In the genomic region with DNA sequence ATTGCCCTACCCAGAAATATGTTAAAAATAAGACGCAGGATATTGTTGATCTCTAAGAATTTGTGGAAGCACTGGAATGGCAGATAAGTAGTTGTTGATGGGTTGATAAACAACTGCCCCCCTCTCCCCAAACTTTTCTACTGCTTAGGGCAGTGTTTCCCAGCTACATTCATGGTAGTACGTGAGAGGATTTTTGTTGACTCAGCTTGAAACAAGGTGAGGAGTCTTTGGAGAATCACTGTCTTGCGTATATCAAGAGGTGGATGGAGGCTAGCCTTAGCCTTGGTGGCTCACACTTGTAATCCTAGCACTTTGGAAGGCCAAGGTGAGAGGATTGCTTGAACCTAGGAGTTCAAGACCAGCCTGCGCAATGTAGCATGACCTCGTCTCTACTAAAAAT, we compare ENCODE assay signal across 24 cellular contexts. TPM values are rescaled to one million over a fixed set of nuclear protein-coding genes. Genes with fewer than 3 reads are reported as not detected.
DNase-seq lines count a peak whose midpoint lies in the region; ATAC-seq, FAIRE-seq and TF ChIP-seq lines count a peak whose summit lies in the region.
"Had no signal": no experiment of that assay in that cellular context is flagged by ENCODE, and none has a peak within 500 bp of the region (broad histone marks: within the 10 kb centered on the region; RNA-seq: fewer than 3 reads in every experiment).

No MANE protein-coding gene starts in this region.

- CTCF ChIA-PET in activated CD4-positive, alpha-beta T cell treated with anti-CD3 and anti-CD28 coated beads for 36 hours (lab: Charles Lee) = no interaction called here
- CTCF ChIA-PET in GM12878 (lab: Yijun Ruan, JAX) = interaction anchor here (1.5 kb wide), 1 partner anchor 12 kb away, joined by 4 read pairs; no protein-coding TSS in a partner anchor

- SMC1A ChIA-PET in GM12878 (lab: Charles Lee; ENCODE audit: uncharacterized antibody, unreplicated experiment) = no interaction called here

- no peak overlapping the region for H3K14ac ChIP-seq in mesenchymal stem cell (ENCODE audit: low read length in 2 of 2)

- ATAC-seq in activated CD4-positive, alpha-beta T cell treated with anti-CD3 and anti-CD28 coated beads for 36 hours = no peak
- ATAC-seq in stimulated activated naive CD8-positive, alpha-beta T cell treated with anti-CD3 and anti-CD28 coated beads, Interleukin-15, Interleukin-2, amounts not matched to agents 100 U/mL and 50 U/mL, for 24 hours = no peak
- ATAC-seq in GM12878 = no peak
- ATAC-seq: GM23338, Panc1 had no signal

- no peak for TF ChIP-seq POLR2A in GM12878 (IDR thresholded peaks at IDR 0.05; ENCODE audit: low read depth, low read length)

- peaks cover 84% of the 10 kb centered on the region for H3K4me1 Mint-ChIP-seq in activated CD4-positive, alpha-beta T cell treated with anti-CD3 and anti-CD28 coated beads for 36 hours
- peaks cover 95% of the 10 kb centered on the region for H3K4me1 Mint-ChIP-seq in stimulated activated naive CD8-positive, alpha-beta T cell treated with anti-CD3 and anti-CD28 coated beads, Interleukin-15, Interleukin-2, amounts not matched to agents 100 ng/mL and 50 ng/mL, for 24 hours (ENCODE audit: low read depth)

- in situ Hi-C loops in GM12878 (cut with MboI) = no loop called here

- peaks cover 17% of the 10 kb centered on the region for H3K79me1 ChIP-seq in mesenchymal stem cell (replicated peaks; ENCODE audit: low read length, poor library complexity, severe bottlenecking)

- H3K9me3 ChIP-seq in GM12878 (replicated peaks; ENCODE audit: control insufficient read depth, insufficient read depth, low read length) (no peaks in the 10 kb centered on the region), mesenchymal stem cell (ENCODE audit: control insufficient read depth, low read length) (no peaks in the 10 kb centered on the region)
- H3K9me3 ChIP-seq: SJCRH30 had no signal

- POLR2A ChIA-PET in activated CD4-positive, alpha-beta T cell treated with anti-CD3 and anti-CD28 coated beads for 36 hours (lab: Charles Lee) = no interaction called here
- POLR2A ChIA-PET in GM12878 (lab: Charles Lee) = interaction anchor here (1.0 kb wide), 1 partner anchor 8 kb away, joined by 4 read pairs; no protein-coding TSS in a partner anchor

- H3K79me2 ChIP-seq in GM12878 (ENCODE audit: control insufficient read depth, insufficient read depth, low read length) = peaks cover 93% of the 10 kb centered on the region

- TF ChIP-seq EP300 in GM12878 (IDR thresholded peaks at IDR 0.05; ENCODE audit: borderline replicate concordance in 1 of 2, control insufficient read depth in 1 of 2, low read depth in 2 of 2, low read length in 2 of 2) = no peak

- H3K27me3 ChIP-seq in GM12878 (replicated peaks in 1 of 2; ENCODE audit: control insufficient read depth in 2 of 2, insufficient read depth in 2 of 2, low read length in 1 of 2) (no peaks in the 10 kb centered on the region), mesenchymal stem cell (ENCODE audit: control insufficient read depth in 1 of 2, insufficient read depth in 1 of 2, low read length in 2 of 2) (no peaks in the 10 kb centered on the region)
- H3K27me3 ChIP-seq: BLaER1 treated with 17β-estradiol and CSF1 and Interleukin-3, amounts not matched to agents 10 nM and 100 nM; SJCRH30 had no signal

- H3K36me3 ChIP-seq in GM12878 (ENCODE audit: control insufficient read depth in 2 of 2, insufficient read depth in 2 of 2, low read length in 1 of 2) (peaks cover 2 to 5% of the 10 kb centered on the region in 2 experiments; a peak in 3 of 4 replicates), mesenchymal stem cell (ENCODE audit: control insufficient read depth in 1 of 2, insufficient read depth in 2 of 2, low read depth in 1 of 2, low read length in 2 of 2) (peaks cover 4 to 10% of the 10 kb centered on the region in 2 experiments)

- no peaks in the 10 kb centered on the region for H3K4me1 ChIP-seq in GM12878 (ENCODE audit: control insufficient read depth, insufficient read depth, low read length)
- H3K4me1 ChIP-seq in mesenchymal stem cell (ENCODE audit: control insufficient read depth, insufficient read depth, low read depth, low read length) = peaks cover 8% of the 10 kb centered on the region
- H3K4me1 ChIP-seq: SJCRH30 had no signal

- H3K4me2 ChIP-seq in GM12878 (ENCODE audit: control insufficient read depth, insufficient read depth) (0 out of 2 replicates have a peak overlapping the region, but pooled peaks have one; percentile 18), mesenchymal stem cell (ENCODE audit: low read length, poor library complexity, severe bottlenecking) (no peak overlapping the region)
- H3K4me2 ChIP-seq: GM23338, KMS-11 had no signal

- intact Hi-C loops in activated CD4-positive, alpha-beta T cell treated with anti-CD3 and anti-CD28 coated beads for 36 hours (cut with DNase I, micrococcal nuclease) = loop anchor here in 1 of 2 experiments (10.0 kb wide), 2 partner anchors 799 to 919 kb away; no protein-coding TSS in a partner anchor
- intact Hi-C loops in GM12878 (cut with micrococcal nuclease; ENCODE audit: unreplicated experiment) = loop anchor here (10.0 kb wide), 1 partner anchor 579 kb away; the partner anchor contains the start of gene LIN54

- H2AK5ac ChIP-seq in mesenchymal stem cell (ENCODE audit: low read length, severe bottlenecking) = no peak overlapping the region

- H3K4me3 Mint-ChIP-seq in activated CD4-positive, alpha-beta T cell treated with anti-CD3 and anti-CD28 coated beads for 36 hours = no peak overlapping the region
- H3K4me3 Mint-ChIP-seq in stimulated activated naive CD8-positive, alpha-beta T cell treated with anti-CD3 and anti-CD28 coated beads, Interleukin-15, Interleukin-2, amounts not matched to agents 100 ng/mL and 50 ng/mL, for 24 hours = no peak overlapping the region
- H3K4me3 Mint-ChIP-seq: CD4-positive, alpha-beta memory T cell; GM23338 had no signal

- H3K27me3 Mint-ChIP-seq in activated CD4-positive, alpha-beta T cell treated with anti-CD3 and anti-CD28 coated beads for 36 hours = no peaks in the 10 kb centered on the region
- no peaks in the 10 kb centered on the region for H3K27me3 Mint-ChIP-seq in stimulated activated naive CD8-positive, alpha-beta T cell treated with anti-CD3 and anti-CD28 coated beads, Interleukin-15, Interleukin-2, amounts not matched to agents 100 ng/mL and 50 ng/mL, for 24 hours
- H3K27me3 Mint-ChIP-seq: CD4-positive, alpha-beta memory T cell had no signal

- no peak overlapping the region for H3K4me3 ChIP-seq in GM12878
- no peak overlapping the region for H3K4me3 ChIP-seq in mesenchymal stem cell (ENCODE audit: insufficient read depth in 1 of 2, low read depth in 1 of 2, low read length in 2 of 2)
- H3K4me3 ChIP-seq: BLaER1 treated with 17β-estradiol and CSF1 and Interleukin-3, amounts not matched to agents 10 nM and 100 nM; GM23338; SJCRH30 had no signal

- no TSS peak for BruUV-seq in GM12878 (replicated peaks; lab: Mats Ljungman, UMichigan)

- no peak for FAIRE-seq in GM12878 (lab: Jason Lieb, UNC)

- peak overlapping the region; percentile 11 for H3K27ac Mint-ChIP-seq in activated CD4-positive, alpha-beta T cell treated with anti-CD3 and anti-CD28 coated beads for 36 hours
- H3K27ac Mint-ChIP-seq in stimulated activated naive CD8-positive, alpha-beta T cell treated with anti-CD3 and anti-CD28 coated beads, Interleukin-15, Interleukin-2, amounts not matched to agents 100 ng/mL and 50 ng/mL, for 24 hours = peak overlapping the region; percentile 86
- H3K27ac Mint-ChIP-seq: GM23338 had no signal

- no peak overlapping the region for H2BK12ac ChIP-seq in mesenchymal stem cell (ENCODE audit: low read length in 2 of 2)

- H3K23ac ChIP-seq in mesenchymal stem cell (ENCODE audit: low read length in 2 of 2) = no peak overlapping the region

- H3K9ac ChIP-seq in GM12878 (ENCODE audit: control insufficient read depth, insufficient read depth, low read length) (no peak overlapping the region), mesenchymal stem cell (ENCODE audit: low read length) (no peak overlapping the region)
- H3K9ac ChIP-seq: BLaER1 treated with 17β-estradiol and CSF1 and Interleukin-3, amounts not matched to agents 10 nM and 100 nM; KMS-11 had no signal

- no peak for TF ChIP-seq RAD21 in GM12878 (IDR thresholded peaks at IDR 0.05; ENCODE audit: insufficient read depth, low read depth, low read length)

- H3K27ac ChIP-seq in GM12878 (ENCODE audit: control insufficient read depth, insufficient read depth) = no peak overlapping the region
- no peak overlapping the region for H3K27ac ChIP-seq in mesenchymal stem cell (ENCODE audit: low read length, poor library complexity, severe bottlenecking)
- H3K27ac ChIP-seq: 22Rv1; BLaER1 treated with 17β-estradiol and CSF1 and Interleukin-3, amounts not matched to agents 10 nM and 100 nM; HL-60; KMS-11; SJCRH30 had no signal

- H3K36me3 Mint-ChIP-seq in activated CD4-positive, alpha-beta T cell treated with anti-CD3 and anti-CD28 coated beads for 36 hours (ENCODE audit: low read depth) = peaks cover 66% of the 10 kb centered on the region
- peaks cover 73% of the 10 kb centered on the region for H3K36me3 Mint-ChIP-seq in stimulated activated naive CD8-positive, alpha-beta T cell treated with anti-CD3 and anti-CD28 coated beads, Interleukin-15, Interleukin-2, amounts not matched to agents 100 ng/mL and 50 ng/mL, for 24 hours (ENCODE audit: low read depth)

- no peak for TF ChIP-seq CTCF in GM12878 (IDR thresholded peaks at IDR 0.05 in 2 of 3, conservative IDR thresholded peaks at IDR 0.05 in 1 of 3; ENCODE audit: control insufficient read depth in 2 of 3, extremely low read depth in 1 of 3, insufficient read depth in 1 of 3, low read depth in 3 of 3, low read length in 3 of 3)

- no peaks in the 10 kb centered on the region for H4K20me1 ChIP-seq in GM12878 (ENCODE audit: control insufficient read depth, insufficient read depth)

- no peak for DNase-seq in activated CD4-positive, alpha-beta T cell treated with anti-CD3 and anti-CD28 coated beads for 36 hours
- DNase-seq in activated CD4-positive, alpha-beta T cell treated with anti-CD3 and anti-CD28 coated beads, Interleukin-2, amount 50 U/mL, for 48 hours = no peak
- DNase-seq in stimulated activated naive CD8-positive, alpha-beta T cell treated with anti-CD3 and anti-CD28 coated beads, Interleukin-15, Interleukin-2, amounts not matched to agents 100 U/mL and 50 U/mL, for 24 hours = no peak
- no peak for DNase-seq in GM12878 (ENCODE audit: low read depth, low spot score)
- DNase-seq in kidney tubule cell (ENCODE audit: low spot score) = no peak
- no peak for DNase-seq in SKM-1 (lab: John Stamatoyannopoulos, UW; ENCODE audit: unreplicated experiment)
- no peak for DNase-seq in mesenchymal stem cell
- DNase-seq: CD4-positive, alpha-beta memory T cell; DND-41; HCEC 1CT; NCI-H1105; NCI-H1694; NCI-H2081; NCI-H2171 treated with DMSO at 0.1 percent for 48 hours; NCI-H524 treated with DMSO at 0.1 percent for 48 hours; NCI-H82; SJCRH30 had no signal

- no peaks in the 10 kb centered on the region for H3K9me3 Mint-ChIP-seq in activated CD4-positive, alpha-beta T cell treated with anti-CD3 and anti-CD28 coated beads for 36 hours (ENCODE audit: low read depth)
- H3K9me3 Mint-ChIP-seq in stimulated activated naive CD8-positive, alpha-beta T cell treated with anti-CD3 and anti-CD28 coated beads, Interleukin-15, Interleukin-2, amounts not matched to agents 100 ng/mL and 50 ng/mL, for 24 hours = no peaks in the 10 kb centered on the region
- H3K9me3 Mint-ChIP-seq: CD4-positive, alpha-beta memory T cell; GM23338 had no signal

- 64% methylated on average over 5 of the region's 5 CpGs for WGBS in GM12878 (ENCODE audit: insufficient coverage, insufficient replicate concordance, low lambda C conversion rate, missing lambda C conversion rate)
- 98% methylated on average over 4 of the region's 5 CpGs for WGBS in mesenchymal stem cell

- no peak overlapping the region for H2AFZ ChIP-seq in GM12878 (ENCODE audit: control insufficient read depth, low read depth, low read length)
- no peak overlapping the region for H2AFZ ChIP-seq in mesenchymal stem cell (ENCODE audit: low read depth, low read length)
- H2AFZ ChIP-seq: GM23338 had no signal

- H2BK5ac ChIP-seq in mesenchymal stem cell (ENCODE audit: low read depth, low read length, poor library complexity, severe bottlenecking) = no peak overlapping the region

- no peak overlapping the region for H2BK120ac ChIP-seq in mesenchymal stem cell (ENCODE audit: low read depth, low read length)

- no peak overlapping the region for H2BK15ac ChIP-seq in mesenchymal stem cell (ENCODE audit: low read depth, poor library complexity, severe bottlenecking)

- no peak overlapping the region for H4K8ac ChIP-seq in mesenchymal stem cell (ENCODE audit: low read length)

- H3K4ac ChIP-seq in mesenchymal stem cell (ENCODE audit: low read depth in 1 of 2, low read length in 2 of 2) = no peak overlapping the region

- no peak overlapping the region for H4K91ac ChIP-seq in mesenchymal stem cell (ENCODE audit: low read length)

- RAD21 ChIA-PET in GM12878 (lab: Charles Lee; ENCODE audit: unreplicated experiment) = no interaction called here

- H3K18ac ChIP-seq in mesenchymal stem cell (ENCODE audit: low read depth in 1 of 2, low read length in 2 of 2) = no peak overlapping the region

RNA-seq across cellular contexts. Expression of gene ENOPH1, which starts 5.7 kb away (rescaled TPM):
- total RNA-seq in activated CD4-positive, alpha-beta T cell treated with anti-CD3 and anti-CD28 coated beads for 36 hours = 10 to 100 TPM; 60.1 to 81.8 TPM
- 18.0 and 18.3 TPM in 2 replicates for total RNA-seq in GM12878 (2013; cell fraction: nucleolus; rRNA removed)
- total RNA-seq in GM12878 (2014; rRNA removed) (47.4 and 52.2 TPM in 2 replicates), GM12878 (2014; rRNA removed; fragmentation: Illumina TruSeq; extraction: Trizol) (51.1 and 54.5 TPM in 2 replicates), GM12878 (2021) (45.1 and 46.1 TPM in 2 replicates)
- 21.6 TPM for polyA plus RNA-seq in GM12878 (2011; ENCODE audit: low read depth)
- polyA plus RNA-seq in GM12878 (2011; rRNA removed) (24.4 and 32.2 TPM in 2 replicates), GM12878 (2014; fragmentation: Illumina TruSeq; extraction: Trizol) (61.2 and 78.4 TPM in 2 replicates), GM12878 (2014; fragmentation: Nextera tagmentation; extraction: Ambion mirVana) (10 to 100 TPM; 37.4 to 43.1 TPM), GM12878 (2014; rRNA removed) (41.3 and 44.1 TPM in 2 replicates), GM12878 (2016; fragmentation: Nextera tagmentation; extraction: Ambion mirVana) (10 to 100 TPM; 81.1 to 83.6 TPM)
- 16.9 and 17.4 TPM in 2 replicates for polyA plus RNA-seq in GM12878 (2011; cell fraction: cytosol; rRNA removed)
- 8.8 and 11.6 TPM in 2 replicates for polyA plus RNA-seq in GM12878 (2011; cell fraction: nucleus; rRNA removed)
- polyA plus RNA-seq in GM12878 (2012) = 31.2 and 33.6 TPM in 2 replicates
- 12.2 and 18.4 TPM in 2 replicates for polyA minus RNA-seq in GM12878 (2011; rRNA and poly(A)+ RNA removed)
- 5.7 and 8.4 TPM in 2 replicates for polyA minus RNA-seq in GM12878 (2011; cell fraction: cytosol; rRNA and poly(A)+ RNA removed)
- polyA minus RNA-seq in GM12878 (2011; cell fraction: nucleus; rRNA and poly(A)+ RNA removed) = 4.4 and 8.4 TPM in 2 replicates
- polyA plus RNA-seq in mesenchymal stem cell (2013, experiment 1 of 2) = 23.7 TPM
- polyA plus RNA-seq in mesenchymal stem cell (2013, experiment 2 of 2) = 25.9 TPM

RNA-seq across cellular contexts. Expression of gene HNRNPDL, which starts 5.9 kb away (rescaled TPM):
- 100 to 1,000 TPM; 308 to 345 TPM for total RNA-seq in activated CD4-positive, alpha-beta T cell treated with anti-CD3 and anti-CD28 coated beads for 36 hours
- 349 and 350 TPM in 2 replicates for total RNA-seq in GM12878 (2013; cell fraction: nucleolus; rRNA removed)
- total RNA-seq in GM12878 (2014; rRNA removed) = 227 and 277 TPM in 2 replicates
- 418 and 442 TPM in 2 replicates for total RNA-seq in GM12878 (2014; rRNA removed; fragmentation: Illumina TruSeq; extraction: Trizol)
- 314 and 323 TPM in 2 replicates for total RNA-seq in GM12878 (2021)
- polyA plus RNA-seq in GM12878 (2011; ENCODE audit: low read depth) = 154 TPM
- polyA plus RNA-seq in GM12878 (2011; rRNA removed) = 385 and 621 TPM in 2 replicates
- polyA plus RNA-seq in GM12878 (2011; cell fraction: cytosol; rRNA removed) = 121 and 127 TPM in 2 replicates
- polyA plus RNA-seq in GM12878 (2011; cell fraction: nucleus; rRNA removed) = 643 and 755 TPM in 2 replicates
- 233 and 319 TPM in 2 replicates for polyA plus RNA-seq in GM12878 (2012)
- 437 and 523 TPM in 2 replicates for polyA plus RNA-seq in GM12878 (2014; fragmentation: Illumina TruSeq; extraction: Trizol)
- 100 to 1,000 TPM; 281 to 367 TPM for polyA plus RNA-seq in GM12878 (2014; fragmentation: Nextera tagmentation; extraction: Ambion mirVana)
- 429 and 510 TPM in 2 replicates for polyA plus RNA-seq in GM12878 (2014; rRNA removed)
- 100 to 1,000 TPM; 217 to 233 TPM for polyA plus RNA-seq in GM12878 (2016; fragmentation: Nextera tagmentation; extraction: Ambion mirVana)
- 38.4 and 61.2 TPM in 2 replicates for polyA minus RNA-seq in GM12878 (2011; rRNA and poly(A)+ RNA removed)
- 53.7 and 54.1 TPM in 2 replicates for polyA minus RNA-seq in GM12878 (2011; cell fraction: cytosol; rRNA and poly(A)+ RNA removed)
- 78.7 and 116 TPM in 2 replicates for polyA minus RNA-seq in GM12878 (2011; cell fraction: nucleus; rRNA and poly(A)+ RNA removed)
- polyA plus RNA-seq in mesenchymal stem cell (2013, experiment 1 of 2) = 292 TPM
- 289 TPM for polyA plus RNA-seq in mesenchymal stem cell (2013, experiment 2 of 2)
